ENCODE assay signal across 27 cellular contexts in the genomic region with DNA sequence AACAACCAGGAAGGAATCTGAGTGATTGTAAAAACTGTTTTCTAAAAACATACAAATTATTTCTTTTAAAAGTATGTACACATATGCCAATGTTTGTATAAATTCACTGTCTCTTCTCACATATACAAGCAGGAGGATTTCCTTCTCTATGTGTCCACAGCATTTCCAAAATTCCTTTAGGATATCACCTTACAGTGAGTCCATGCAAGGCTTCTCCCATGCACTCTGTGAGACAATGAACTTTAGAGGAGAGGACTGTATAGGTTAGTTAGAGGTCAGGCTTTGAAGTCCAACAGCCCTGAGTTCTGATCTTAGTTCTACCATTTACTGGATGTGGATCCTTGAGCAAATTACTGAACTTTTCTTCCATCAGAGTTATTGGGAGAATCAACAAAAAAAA. TPM values are rescaled to one million over a fixed set of nuclear protein-coding genes. Genes with fewer than 3 reads are reported as not detected.
DNase-seq lines count a peak whose midpoint lies in the region; ATAC-seq and TF ChIP-seq lines count a peak whose summit lies in the region.
"Had no signal": no experiment of that assay in that cellular context is flagged by ENCODE, and none has a peak within 500 bp of the region (broad histone marks: within the 10 kb centered on the region; RNA-seq: fewer than 3 reads in every experiment).

No MANE protein-coding gene starts in this region.

- no peak for TF ChIP-seq CTCF in PC-3 (conservative IDR thresholded peaks at IDR 0.05; ENCODE audit: low read depth, low read length)
- no peak for TF ChIP-seq CTCF in brain microvascular endothelial cell (IDR thresholded peaks at IDR 0.05; ENCODE audit: low read depth, low read length, missing control alignments)

- H2AFZ ChIP-seq in PC-3 (ENCODE audit: low read length): no peak overlapping the region

- no peaks in the 10 kb centered on the region for H3K36me3 ChIP-seq in PC-3 (ENCODE audit: low read depth, low read length)
- H3K36me3 ChIP-seq in brain microvascular endothelial cell (replicated peaks): no peaks in the 10 kb centered on the region
- H3K36me3 ChIP-seq: BLaER1, HAP-1, heart left ventricle, left lung, Peyer's patch, SJSA1, uterus had no signal

- H3F3A ChIP-seq in PC-3 (ENCODE audit: low read length, unreplicated experiment): no peaks in the 10 kb centered on the region

- in situ Hi-C loops in brain microvascular endothelial cell (cut with HindIII; ENCODE audit: low pct_ligation_motif_present, low sequenced_read_pairs): no loop called here

- ATAC-seq in PC-3 (peak; percentile 55), GM18868 (IDR thresholded peaks at IDR 0.05; ENCODE audit: unreplicated experiment) (no peak), HG03159 (IDR thresholded peaks at IDR 0.05; ENCODE audit: unreplicated experiment) (no peak)
- ATAC-seq: activated T-helper 17 cell treated with anti-CD3 and anti-CD28 coated beads, Interleukin-2, amount 50 U/mL, for 72 hours; heart left ventricle; left lung; natural killer cell had no signal

- H4K20me1 ChIP-seq in PC-3 (ENCODE audit: low read length): no peaks in the 10 kb centered on the region
- H4K20me1 ChIP-seq: BLaER1 had no signal

- POLR2A ChIA-PET in PC-3 (lab: Charles Lee; ENCODE audit: unreplicated experiment): no interaction called here

- CTCF ChIA-PET in PC-3 (lab: Charles Lee): no interaction called here

- no peaks in the 10 kb centered on the region for H3K9me3 ChIP-seq in PC-3 (ENCODE audit: low read length)
- H3K9me3 ChIP-seq: BLaER1, HAP-1, heart left ventricle, Peyer's patch, SJSA1, testis, uterus had no signal

- H3K9me2 ChIP-seq in PC-3 (replicated peaks; ENCODE audit: low read length): no peaks in the 10 kb centered on the region

- H3K4me1 ChIP-seq in PC-3 (ENCODE audit: insufficient read depth, low read length): peaks cover 50% of the 10 kb centered on the region
- H3K4me1 ChIP-seq: BLaER1, HAP-1, heart left ventricle, left lung, Peyer's patch, testis, uterus had no signal

- DNase-seq in H4 (ENCODE audit: low spot score) (peak; percentile 31), PC-3 (peak; percentile 61), brain microvascular endothelial cell (peak; percentile 20), skeletal muscle cell (ENCODE audit: low read depth) (peak; percentile 14), NAMALWA (ENCODE audit: low spot score) (no peak)
- DNase-seq in NK-92 treated with Interleukin-12 subunit alpha and Interleukin-12 subunit beta, amount 100 ng/mL, for 24 hours (lab: John Stamatoyannopoulos, UW): no peak
- DNase-seq: activated CD4-positive, alpha-beta T cell treated with anti-CD3 and anti-CD28 coated beads, Interleukin-2, amount 10 ng/mL, durations not matched to agents 24 days and 14 days; heart left ventricle; KBM-7; left lung; midbrain; natural killer cell; NCI-H1436 treated with DMSO at 0.1 percent for 48 hours; NCI-H2171 treated with DMSO at 0.1 percent for 48 hours; NCI-H524; Peyer's patch; stimulated activated naive CD4-positive, alpha-beta T cell treated with Interleukin-2 at 50 U/mL for 16 hours; T-helper 2 cell; testis; uterus had no signal

- H3K27ac ChIP-seq in PC-3 (ENCODE audit: low read length): peak overlapping the region; percentile 24
- peak overlapping the region; percentile 26 for H3K27ac ChIP-seq in brain microvascular endothelial cell
- H3K27ac ChIP-seq: BLaER1, heart left ventricle, left lung, Peyer's patch, SJSA1, testis, uterus had no signal

- intact Hi-C loops in PC-3 (cut with micrococcal nuclease): loop anchor here (1.0 to 5.0 kb wide), 4 partner anchors 9 to 219 kb away; no protein-coding TSS in a partner anchor

- no TSS peak for BruUV-seq in PC-3 (replicated peaks; lab: Mats Ljungman, UMichigan)

- H3K27me3 ChIP-seq in PC-3 (ENCODE audit: low read length) (no peaks in the 10 kb centered on the region), brain microvascular endothelial cell (replicated peaks) (no peaks in the 10 kb centered on the region)
- H3K27me3 ChIP-seq: BLaER1, heart left ventricle, left lung, Peyer's patch, SJSA1, testis, uterus had no signal

- no peak overlapping the region for H3K9ac ChIP-seq in PC-3 (ENCODE audit: low read length)
- H3K9ac ChIP-seq: BLaER1 had no signal

- H3K79me2 ChIP-seq in PC-3 (ENCODE audit: low read length): no peaks in the 10 kb centered on the region

- peak overlapping the region; percentile 43 for H3K4me2 ChIP-seq in PC-3 (ENCODE audit: low read length)
- H3K4me2 ChIP-seq: BLaER1 had no signal

- H3K4me3 ChIP-seq in PC-3 (ENCODE audit: low read length) (no peak overlapping the region), brain microvascular endothelial cell (ENCODE audit: low read depth, low read length) (no peak overlapping the region), skeletal muscle cell (ENCODE audit: low read depth, low read length) (no peak overlapping the region)
- H3K4me3 ChIP-seq: BLaER1, HAP-1, heart left ventricle, left lung, Peyer's patch, SJSA1, testis, uterus had no signal

RNA-seq across cellular contexts. Expression of a gene that starts 34.1 kb away (rescaled TPM):
- 0.04 TPM in 1 of 2 replicates, not detected in the other for total RNA-seq in H4 (2014; rRNA removed; shearing (Covaris generic))
- total RNA-seq in PC-3 (2014; rRNA removed): not detected in 2 replicates
- total RNA-seq: activated CD4-positive, alpha-beta T cell treated with anti-CD3 and anti-CD28 coated beads, Interleukin-2, amount 10 ng/mL, durations not matched to agents 24 days and 14 days; activated T-helper 17 cell treated with anti-CD3 and anti-CD28 coated beads, Interleukin-2, amount 50 U/mL, for 72 hours; left lung; natural killer cell; omental fat pad; Peyer's patch; SJSA1 had no signal

Comparison
In these comparisons a context has a peak if more than half of its experiments do, and no peak if none do; other contexts are left out.
1. DNase-seq: peak in H4 (single experiment), PC-3 (single experiment), brain microvascular endothelial cell (single experiment) and skeletal muscle cell (single experiment); none in NAMALWA (single experiment) and NK-92 treated with Interleukin-12 subunit alpha and Interleukin-12 subunit beta, amount 100 ng/mL, for 24 hours (single experiment).